In genomic region chr19:30026933-30027332, GRCh38 we compare ENCODE assay signal across 25 cellular contexts.
"Had no signal": no experiment of that assay in that cellular context is flagged by ENCODE, and none has a peak within 500 bp of the region (broad histone marks: within the 10 kb centered on the region; RNA-seq: fewer than 3 reads in every experiment).

No MANE protein-coding gene starts in this region.

- ATAC-seq: effector memory CD8-positive, alpha-beta T cell; esophagus mucosa; gastrocnemius medialis; heart right ventricle; left cardiac atrium; left lung; left ventricle myocardium superior; lower lobe of right lung; naive thymus-derived CD4-positive, alpha-beta T cell had no signal

- H3K4me1 Mint-ChIP-seq: endodermal cell had no signal

- H3K27ac Mint-ChIP-seq: dendritic cell treated with granulocyte-macrophage colony-stimulating factor and Interleukin-4, amounts not matched to agents 40 ng/mL and 50 ng/mL, for 4 days; effector memory CD8-positive, alpha-beta T cell; endodermal cell; memory B cell; naive thymus-derived CD4-positive, alpha-beta T cell had no signal

- H3K27me3 ChIP-seq: colonic mucosa, esophagus squamous epithelium, gastrocnemius medialis, heart right ventricle, left lung had no signal

- H3K9me3 Mint-ChIP-seq: dendritic cell treated with granulocyte-macrophage colony-stimulating factor and Interleukin-4, amounts not matched to agents 40 ng/mL and 50 ng/mL, for 4 days; effector memory CD8-positive, alpha-beta T cell; endodermal cell had no signal

- H3K4me3 ChIP-seq: colonic mucosa, esophagus squamous epithelium, gastrocnemius medialis, heart right ventricle, left lung, lower lobe of right lung had no signal

- H3K27ac ChIP-seq: colonic mucosa, epithelial cell of prostate, esophagus squamous epithelium, gastrocnemius medialis, heart right ventricle, left lung, lower lobe of right lung had no signal

- DNase-seq: colonic mucosa; cortex of kidney; effector CD8-positive, alpha-beta T cell; effector memory CD8-positive, alpha-beta T cell; endodermal cell; erythroblast; esophagus squamous epithelium; foreskin fibroblast; foreskin melanocyte; gastrocnemius medialis; glutamatergic neuron; head of caudate nucleus; heart right ventricle; hippocampal formation; left cardiac atrium; left lung; left ventricle myocardium superior; lower lobe of right lung; mesendoderm; midbrain; naive thymus-derived CD4-positive, alpha-beta T cell had no signal

- H3K27me3 Mint-ChIP-seq: dendritic cell treated with granulocyte-macrophage colony-stimulating factor and Interleukin-4, amounts not matched to agents 40 ng/mL and 50 ng/mL, for 4 days; effector memory CD8-positive, alpha-beta T cell; memory B cell; naive thymus-derived CD4-positive, alpha-beta T cell had no signal

- H3K4me3 Mint-ChIP-seq: dendritic cell treated with granulocyte-macrophage colony-stimulating factor and Interleukin-4, amounts not matched to agents 40 ng/mL and 50 ng/mL, for 4 days; effector memory CD8-positive, alpha-beta T cell; endodermal cell; memory B cell had no signal

- H3K9me3 ChIP-seq: esophagus squamous epithelium, gastrocnemius medialis, left lung, lower lobe of right lung had no signal

- H3K4me1 ChIP-seq: colonic mucosa, esophagus squamous epithelium, gastrocnemius medialis, heart right ventricle, lower lobe of right lung had no signal

- H3K36me3 ChIP-seq: colonic mucosa, gastrocnemius medialis, lower lobe of right lung had no signal
